11 cellular contexts compared by ENCODE assay signal in genomic region chr2:130596757-130597156, GRCh38. TPM values are rescaled to one million over a fixed set of nuclear protein-coding genes. Genes with fewer than 3 reads are reported as not detected.
"Had no signal": no experiment of that assay in that cellular context is flagged by ENCODE, and none has a peak within 500 bp of the region (broad histone marks: within the 10 kb centered on the region; RNA-seq: fewer than 3 reads in every experiment).

No MANE protein-coding gene starts in this region.

RNA-seq across cellular contexts. Expression of gene CFC1, which starts 2.6 kb away (rescaled TPM):
- total RNA-seq: activated CD4-positive, alpha-beta T cell treated with anti-CD3 and anti-CD28 coated beads for 36 hours; activated CD4-positive, alpha-beta T cell treated with anti-CD3 and anti-CD28 coated beads, Interleukin-2, amount 10 ng/mL, durations not matched to agents 7 days and 5 days; activated CD8-positive, alpha-beta T cell treated with anti-CD3 and anti-CD28 coated beads, Interleukin-2, amount 10 ng/mL, durations not matched to agents 7 days and 5 days; activated T-helper 1 cell treated with anti-CD3 and anti-CD28 coated beads, Interleukin-12 subunit alpha, Interleukin-12 subunit beta, Interleukin-2, Interleukin-4 antibody, amounts not matched to agents 30 ng/mL and 10 ng/mL and 1 ng/mL, durations not matched to agents 14 hours and 24 hours and 36 hours; M059J; PC-3; Peyer's patch; SJSA1; WTC11 had no signal
- polyA plus RNA-seq: SK-N-SH had no signal

RNA-seq across cellular contexts. Expression of gene POTEJ, which starts 14.5 kb away (rescaled TPM):
- total RNA-seq: activated CD4-positive, alpha-beta T cell treated with anti-CD3 and anti-CD28 coated beads for 36 hours; activated CD4-positive, alpha-beta T cell treated with anti-CD3 and anti-CD28 coated beads, Interleukin-2, amount 10 ng/mL, durations not matched to agents 7 days and 5 days; activated CD8-positive, alpha-beta T cell treated with anti-CD3 and anti-CD28 coated beads, Interleukin-2, amount 10 ng/mL, durations not matched to agents 7 days and 5 days; activated T-cell treated with anti-CD3 and anti-CD28 coated beads, Interleukin-2, amount 50 U/mL, for 4 hours; activated T-helper 1 cell treated with anti-CD3 and anti-CD28 coated beads, Interleukin-12 subunit alpha, Interleukin-12 subunit beta, Interleukin-2, Interleukin-4 antibody, amounts not matched to agents 30 ng/mL and 10 ng/mL and 1 ng/mL, durations not matched to agents 14 hours and 24 hours and 36 hours; M059J; PC-3; SJSA1; WTC11 had no signal
- polyA plus RNA-seq: SK-N-SH had no signal
